Comparison of ENCODE assay signal across 15 cellular contexts in genomic region chr15:31100738-31101137, GRCh38. TPM values are rescaled to one million over a fixed set of nuclear protein-coding genes. Genes with fewer than 3 reads are reported as not detected.
DNase-seq lines count a peak whose midpoint lies in the region; TF ChIP-seq lines count a peak whose summit lies in the region.
"Had no signal": no experiment of that assay in that cellular context is flagged by ENCODE, and none has a peak within 500 bp of the region (broad histone marks: within the 10 kb centered on the region; RNA-seq: fewer than 3 reads in every experiment).

No MANE protein-coding gene starts in this region.

- no peak overlapping the region for H2BK5ac ChIP-seq in neuronal stem cell (ENCODE audit: low read length)

- no peak overlapping the region for H3K4ac ChIP-seq in neuronal stem cell (ENCODE audit: low read length)

- no peaks in the 10 kb centered on the region for H3K79me1 ChIP-seq in neuronal stem cell (ENCODE audit: low read depth, low read length)

- H3K18ac ChIP-seq in neuronal stem cell (ENCODE audit: low read length): no peak overlapping the region

- no peak overlapping the region for H2AK5ac ChIP-seq in neuronal stem cell (ENCODE audit: low read depth, low read length)

- no peak overlapping the region for H2BK15ac ChIP-seq in neuronal stem cell (ENCODE audit: low read length)

- H3K4me3 Mint-ChIP-seq in dendritic cell treated with granulocyte-macrophage colony-stimulating factor and Interleukin-4, amounts not matched to agents 40 ng/mL and 50 ng/mL, for 4 days: no peak overlapping the region

- no peak overlapping the region for H4K8ac ChIP-seq in neuronal stem cell (ENCODE audit: low read depth, low read length)

- no peak overlapping the region for H3K23ac ChIP-seq in neuronal stem cell (ENCODE audit: low read depth, low read length, poor library complexity)

- WGBS in neuronal stem cell (ENCODE audit: extremely low coverage in 2 of 2, insufficient read length in 2 of 2, insufficient replicate concordance in 1 of 2), 2 donors: no CpG with 5 or more reads among the region's 6 CpGs

- no peak overlapping the region for H2BK12ac ChIP-seq in neuronal stem cell (ENCODE audit: low read length)

- H3K36me3 Mint-ChIP-seq in dendritic cell treated with granulocyte-macrophage colony-stimulating factor and Interleukin-4, amounts not matched to agents 40 ng/mL and 50 ng/mL, for 4 days (ENCODE audit: low read depth): no peaks in the 10 kb centered on the region

- no peak overlapping the region for H4K91ac ChIP-seq in neuronal stem cell (ENCODE audit: low read depth, low read length, poor library complexity)

- H3K36me3 ChIP-seq in neuronal stem cell (replicated peaks in 1 of 2; ENCODE audit: control insufficient read depth in 2 of 2, insufficient read depth in 2 of 2, low read length in 2 of 2): no peaks in the 10 kb centered on the region
- H3K36me3 ChIP-seq: BLaER1 treated with 17β-estradiol and CSF1 and Interleukin-3, amounts not matched to agents 10 nM and 100 nM had no signal

- H3K27me3 Mint-ChIP-seq in dendritic cell treated with granulocyte-macrophage colony-stimulating factor and Interleukin-4, amounts not matched to agents 40 ng/mL and 50 ng/mL, for 4 days: no peaks in the 10 kb centered on the region

- H3K27ac Mint-ChIP-seq in dendritic cell treated with granulocyte-macrophage colony-stimulating factor and Interleukin-4, amounts not matched to agents 40 ng/mL and 50 ng/mL, for 4 days: peak overlapping the region; percentile 12

- H2BK120ac ChIP-seq in neuronal stem cell (ENCODE audit: low read depth, low read length): no peak overlapping the region

- no peak overlapping the region for H3K27ac ChIP-seq in neuronal stem cell (replicated peaks; ENCODE audit: low read length)
- H3K27ac ChIP-seq: 22Rv1; BLaER1 treated with 17β-estradiol and CSF1 and Interleukin-3, amounts not matched to agents 10 nM and 100 nM; RWPE1 had no signal

- H3K4me3 ChIP-seq in LNCaP clone FGC (ENCODE audit: low read depth, low read length) (no peak overlapping the region), neuronal stem cell (ENCODE audit: low read length in 2 of 2) (no peak overlapping the region)
- H3K4me3 ChIP-seq: BLaER1 treated with 17β-estradiol and CSF1 and Interleukin-3, amounts not matched to agents 10 nM and 100 nM had no signal

- no peak for TF ChIP-seq CTCF in LNCaP clone FGC (IDR thresholded peaks at IDR 0.05; ENCODE audit: control insufficient read depth, extremely low read depth, insufficient read depth)

- H2AFZ ChIP-seq in neuronal stem cell (ENCODE audit: low read length): no peak overlapping the region

- H3K9ac ChIP-seq in neuronal stem cell (ENCODE audit: low read depth, low read length, poor library complexity): peak overlapping the region; percentile 68
- H3K9ac ChIP-seq: BLaER1 treated with 17β-estradiol and CSF1 and Interleukin-3, amounts not matched to agents 10 nM and 100 nM had no signal

- H3K14ac ChIP-seq in neuronal stem cell (ENCODE audit: low read length): no peak overlapping the region

- peaks cover 0 to 19% of the 10 kb centered on the region in 2 donors for H3K4me1 ChIP-seq in neuronal stem cell (ENCODE audit: control insufficient read depth in 2 of 2, insufficient read depth in 1 of 2, low read depth in 1 of 2, low read length in 2 of 2)

- H3K9me3 Mint-ChIP-seq in dendritic cell treated with granulocyte-macrophage colony-stimulating factor and Interleukin-4, amounts not matched to agents 40 ng/mL and 50 ng/mL, for 4 days: no peaks in the 10 kb centered on the region

- no peaks in the 10 kb centered on the region for H3K9me3 ChIP-seq in neuronal stem cell (replicated peaks in 1 of 2; ENCODE audit: control insufficient read depth in 2 of 2, insufficient read depth in 1 of 2, low read depth in 1 of 2, low read length in 2 of 2)
- H3K9me3 ChIP-seq: BLaER1 treated with 17β-estradiol and CSF1 and Interleukin-3, amounts not matched to agents 10 nM and 100 nM had no signal

- H3K4me2 ChIP-seq in neuronal stem cell (ENCODE audit: insufficient read depth, low read length, poor library complexity, severe bottlenecking): no peak overlapping the region

- DNase-seq in NCI-H2029 (lab: John Stamatoyannopoulos, UW) (peak; percentile 38), NCI-H2029 treated with DMSO at 0.1 percent for 48 hours (lab: John Stamatoyannopoulos, UW) (no peak), LNCaP clone FGC (ENCODE audit: low read depth) (peak; percentile 95), neuronal stem cell (ENCODE audit: low spot score) (no peak), NCI-H1105 treated with DMSO at 0.1 percent for 48 hours (lab: John Stamatoyannopoulos, UW) (no peak), occipital lobe (lab: John Stamatoyannopoulos, UW) (no peak)
- DNase-seq in activated CD4-positive, alpha-beta T cell treated with anti-CD3 and anti-CD28 coated beads, Interleukin-2, amount 50 U/mL, for 1 hour: no peak
- DNase-seq: COR-L47, GOT3, NCI-H1048, NCI-H2171 treated with DMSO at 0.1 percent for 48 hours had no signal

- peaks cover 0 to 6% (median 0%) of the 10 kb centered on the region in 3 experiments for H3K27me3 ChIP-seq in neuronal stem cell (ENCODE audit: control insufficient read depth in 3 of 3, insufficient read depth in 3 of 3, low read depth in 1 of 3, low read length in 3 of 3)
- H3K27me3 ChIP-seq: BLaER1 treated with 17β-estradiol and CSF1 and Interleukin-3, amounts not matched to agents 10 nM and 100 nM had no signal

- peaks cover 56% of the 10 kb centered on the region for H3K4me1 Mint-ChIP-seq in dendritic cell treated with granulocyte-macrophage colony-stimulating factor and Interleukin-4, amounts not matched to agents 40 ng/mL and 50 ng/mL, for 4 days (ENCODE audit: low read depth)

- intact Hi-C loops in dendritic cell treated with granulocyte-macrophage colony-stimulating factor and Interleukin-4, amounts not matched to agents 40 ng/mL and 50 ng/mL, for 4 days (cut with micrococcal nuclease): no loop called here

RNA-seq across cellular contexts. Expression of gene TRPM1, which starts 0.8 kb away (rescaled TPM):
- polyA plus RNA-seq in neuronal stem cell (2013, experiment 1 of 2): not detected
- not detected for polyA plus RNA-seq in neuronal stem cell (2013, experiment 2 of 2)
- not detected for total RNA-seq in occipital lobe

Comparison
In these comparisons a context has a peak if more than half of its experiments do, and no peak if none do; other contexts are left out.
1. DNase-seq: peak in NCI-H2029 (single experiment) and LNCaP clone FGC (single experiment); none in NCI-H2029 treated with DMSO at 0.1 percent for 48 hours (single experiment), neuronal stem cell (single experiment), activated CD4-positive, alpha-beta T cell treated with anti-CD3 and anti-CD28 coated beads, Interleukin-2, amount 50 U/mL, for 1 hour (single experiment), NCI-H1105 treated with DMSO at 0.1 percent for 48 hours (single experiment) and occipital lobe (single experiment).